ENCODE assay signal across 25 cellular contexts in genomic region chr14:60257862-60258261, GRCh38. TPM values are rescaled to one million over a fixed set of nuclear protein-coding genes. Genes with fewer than 3 reads are reported as not detected.
A peak's percentile ranks its signal among the peaks of the same experiment; 100 is the strongest.
DNase-seq lines count a peak whose midpoint lies in the region; ATAC-seq and TF ChIP-seq lines count a peak whose summit lies in the region.
"Had no signal": no experiment of that assay in that cellular context is flagged by ENCODE, and none has a peak within 500 bp of the region (broad histone marks: within the 10 kb centered on the region; RNA-seq: fewer than 3 reads in every experiment).

No MANE protein-coding gene starts in this region.

- intact Hi-C loops in natural killer cell (cut with micrococcal nuclease): no loop called here

- peaks cover 61 to 75% of the 10 kb centered on the region in 2 donors for H3K4me1 Mint-ChIP-seq in natural killer cell
- H3K4me1 Mint-ChIP-seq in natural killer cell treated with Interleukin-12 subunit alpha and Interleukin-12 subunit beta and Interleukin-15 and Interleukin-18, amount 100 ng/mL, for 72 hours (ENCODE audit: low read depth in 2 of 2): peaks cover 22 to 39% of the 10 kb centered on the region in 2 donors

- H3K27ac ChIP-seq in KOPT-K1 (ENCODE audit: low read depth, low read length, poor library complexity, severe bottlenecking): peak overlapping the region; percentile 6

- H3K4me3 Mint-ChIP-seq in natural killer cell: no peak overlapping the region
- no peak overlapping the region for H3K4me3 Mint-ChIP-seq in natural killer cell treated with Interleukin-12 subunit alpha and Interleukin-12 subunit beta and Interleukin-15 and Interleukin-18, amount 100 ng/mL, for 72 hours
- H3K4me3 Mint-ChIP-seq: CD8-positive, alpha-beta T cell; IgD-negative memory B cell had no signal

- H3K27me3 Mint-ChIP-seq in natural killer cell (ENCODE audit: low read depth in 2 of 2): no peaks in the 10 kb centered on the region
- no peaks in the 10 kb centered on the region for H3K27me3 Mint-ChIP-seq in natural killer cell treated with Interleukin-12 subunit alpha and Interleukin-12 subunit beta and Interleukin-15 and Interleukin-18, amount 100 ng/mL, for 72 hours
- H3K27me3 Mint-ChIP-seq: IgD-negative memory B cell had no signal

- peaks cover 4% of the 10 kb centered on the region for H3K9me3 ChIP-seq in KOPT-K1 (ENCODE audit: insufficient read depth, low read length, poor library complexity, severe bottlenecking)
- H3K9me3 ChIP-seq: Caco-2, HAP-1 had no signal

- DNase-seq in natural killer cell (no peak), superior temporal gyrus (ENCODE audit: extremely low spot score) (no peak), NCI-H146 treated with DMSO at 0.1 percent for 48 hours (lab: John Stamatoyannopoulos, UW; ENCODE audit: unreplicated experiment) (no peak)
- no peak for DNase-seq in natural killer cell treated with Interleukin-12 subunit alpha and Interleukin-12 subunit beta and Interleukin-15 and Interleukin-18, amount 100 ng/mL, for 72 hours (ENCODE audit: low spot score)
- DNase-seq in activated CD4-positive, CD25-positive, alpha-beta regulatory T cell treated with anti-CD3 and anti-CD28 coated beads, Interleukin-2, amount 50 U/mL, for 72 hours: no peak
- DNase-seq: C1 segment of cervical spinal cord; Caco-2; CD8-positive, alpha-beta T cell; EL; GOT3; Kasumi-1; MV-4-11; NCI-H1105; NCI-H1436 treated with DMSO at 0.1 percent for 48 hours; NCI-H2029; NCI-H446; NCI-H524 treated with DMSO at 0.1 percent for 48 hours; NCI-H82; RPMI8226; SHP77; T-helper 1 cell had no signal

- H3K36me3 ChIP-seq in KOPT-K1 (ENCODE audit: insufficient read depth, low read length): peaks cover 9% of the 10 kb centered on the region
- H3K36me3 ChIP-seq: HAP-1 had no signal

- no peak overlapping the region for H3K27ac Mint-ChIP-seq in natural killer cell
- H3K27ac Mint-ChIP-seq in natural killer cell treated with Interleukin-12 subunit alpha and Interleukin-12 subunit beta and Interleukin-15 and Interleukin-18, amount 100 ng/mL, for 72 hours: no peak overlapping the region
- H3K27ac Mint-ChIP-seq: CD8-positive, alpha-beta T cell; IgD-negative memory B cell had no signal

- ATAC-seq in natural killer cell (peak in 2 of 3 donors; percentile 53 to 63), GM18907 (IDR thresholded peaks at IDR 0.05; ENCODE audit: unreplicated experiment) (peak; percentile 44)
- ATAC-seq in natural killer cell treated with Interleukin-12 subunit alpha and Interleukin-12 subunit beta and Interleukin-15 and Interleukin-18, amount 100 ng/mL, for 72 hours: no peak
- ATAC-seq: CD8-positive, alpha-beta T cell had no signal

- H3K9me3 Mint-ChIP-seq in natural killer cell: no peaks in the 10 kb centered on the region
- H3K9me3 Mint-ChIP-seq in natural killer cell treated with Interleukin-12 subunit alpha and Interleukin-12 subunit beta and Interleukin-15 and Interleukin-18, amount 100 ng/mL, for 72 hours: no peaks in the 10 kb centered on the region
- H3K9me3 Mint-ChIP-seq: CD8-positive, alpha-beta T cell; IgD-negative memory B cell had no signal

- no peak for TF ChIP-seq CTCF in natural killer cell (IDR thresholded peaks at IDR 0.05)

- no peaks in the 10 kb centered on the region for H3K36me3 Mint-ChIP-seq in natural killer cell
- no peaks in the 10 kb centered on the region for H3K36me3 Mint-ChIP-seq in natural killer cell treated with Interleukin-12 subunit alpha and Interleukin-12 subunit beta and Interleukin-15 and Interleukin-18, amount 100 ng/mL, for 72 hours
- H3K36me3 Mint-ChIP-seq: CD8-positive, alpha-beta T cell had no signal

RNA-seq across cellular contexts. Expression of gene PPM1A, which starts 8.8 kb away (rescaled TPM):
- 100 to 1,000 TPM; 118 to 126 (median 119) TPM for total RNA-seq in natural killer cell
- total RNA-seq in natural killer cell treated with Interleukin-12 subunit alpha and Interleukin-12 subunit beta and Interleukin-15 and Interleukin-18, amount 100 ng/mL, for 72 hours: 10 to 100 TPM; 42.6 to 72.3 TPM

Comparison
In these comparisons a context has a peak if more than half of its experiments do, and no peak if none do; other contexts are left out.
1. ATAC-seq: peak in natural killer cell (2 of 3) and GM18907 (single experiment); none in natural killer cell treated with Interleukin-12 subunit alpha and Interleukin-12 subunit beta and Interleukin-15 and Interleukin-18, amount 100 ng/mL, for 72 hours (0 of 2).